In the genomic region with DNA sequence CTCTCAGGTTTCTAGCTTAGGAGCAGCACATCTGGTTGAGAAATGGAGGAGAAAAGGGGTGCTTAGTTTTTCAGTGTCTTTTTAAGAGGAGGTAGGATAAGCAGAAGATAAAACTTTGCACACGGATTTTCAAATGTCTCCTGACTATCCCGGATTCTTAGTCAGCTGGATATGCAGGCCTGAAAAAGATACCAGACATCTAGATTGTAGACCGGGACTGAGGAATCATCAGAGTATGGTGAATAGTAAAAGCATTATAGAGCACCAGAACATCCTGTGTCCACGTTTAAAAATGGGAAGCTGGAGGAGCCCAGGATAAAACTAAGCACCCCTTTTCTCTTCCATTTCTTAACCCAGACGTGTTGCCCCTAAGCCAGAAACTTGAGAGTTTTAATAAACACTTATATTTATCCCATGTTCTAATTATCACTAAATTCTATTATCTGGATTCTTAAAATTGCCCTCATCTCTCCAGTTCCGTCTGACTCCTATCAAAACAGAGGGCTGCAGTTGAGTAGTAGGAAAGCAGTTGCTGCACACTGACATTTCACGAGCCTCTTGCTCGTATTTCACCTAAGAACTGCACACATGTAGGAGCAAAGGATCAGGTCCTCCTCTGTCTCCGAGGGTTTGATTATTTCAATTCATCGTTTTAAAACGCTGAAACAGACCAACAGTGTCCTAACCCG, we compare ENCODE assay signal across 8 cellular contexts. TPM values are rescaled to one million over a fixed set of nuclear protein-coding genes. Genes with fewer than 3 reads are reported as not detected.
DNase-seq lines count a peak whose midpoint lies in the region; ATAC-seq and TF ChIP-seq lines count a peak whose summit lies in the region.

No MANE protein-coding gene starts in this region.

- no peaks in the 10 kb centered on the region for H3K27me3 Mint-ChIP-seq in activated CD4-positive, alpha-beta T cell treated with anti-CD3 and anti-CD28 coated beads, Interleukin-2, amount 10 ng/mL, durations not matched to agents 24 days and 14 days
- H3K27me3 Mint-ChIP-seq in type B pancreatic cell = no peaks in the 10 kb centered on the region

- peak overlapping the region; percentile 94 for H3K4me3 Mint-ChIP-seq in activated CD4-positive, alpha-beta T cell treated with anti-CD3 and anti-CD28 coated beads, Interleukin-2, amount 10 ng/mL, durations not matched to agents 24 days and 14 days
- H3K4me3 Mint-ChIP-seq in type B pancreatic cell = peak overlapping the region; percentile 96

- no peak for DNase-seq in activated CD4-positive, alpha-beta T cell treated with anti-CD3 and anti-CD28 coated beads, Interleukin-2, amount 10 ng/mL, durations not matched to agents 24 days and 14 days
- no peak for DNase-seq in activated CD4-positive, alpha-beta T cell treated with anti-CD3 and anti-CD28 coated beads, Interleukin-2, amount 50 U/mL, for 1 hour
- DNase-seq in NCI-H748 treated with DMSO at 0.1 percent for 48 hours (lab: John Stamatoyannopoulos, UW) = peak; percentile 34
- DNase-seq in choroid plexus epithelial cell (ENCODE audit: low read depth) = peak; percentile 44
- peak; percentile 22 for DNase-seq in medulla oblongata (ENCODE audit: extremely low spot score)
- no peak for DNase-seq in type B pancreatic cell (ENCODE audit: extremely low spot score, unreplicated experiment)
- DNase-seq in NCI-H1048 (lab: John Stamatoyannopoulos, UW) = no peak

- intact Hi-C loops in activated CD4-positive, alpha-beta T cell treated with anti-CD3 and anti-CD28 coated beads, Interleukin-2, amount 10 ng/mL, durations not matched to agents 24 days and 14 days (cut with micrococcal nuclease) = loop anchor here (1.0 to 10.0 kb wide), 5 partner anchors 64 to 946 kb away; a partner anchor contains a TSS

- TF ChIP-seq CTCF in choroid plexus epithelial cell (conservative IDR thresholded peaks at IDR 0.05; ENCODE audit: low read depth, low read length) (no peak), type B pancreatic cell (conservative IDR thresholded peaks at IDR 0.05) (no peak)

- H3K9me3 Mint-ChIP-seq in activated CD4-positive, alpha-beta T cell treated with anti-CD3 and anti-CD28 coated beads, Interleukin-2, amount 10 ng/mL, durations not matched to agents 24 days and 14 days = peaks cover 5% of the 10 kb centered on the region
- H3K9me3 Mint-ChIP-seq in type B pancreatic cell = no peaks in the 10 kb centered on the region

- H3K36me3 Mint-ChIP-seq in activated CD4-positive, alpha-beta T cell treated with anti-CD3 and anti-CD28 coated beads, Interleukin-2, amount 10 ng/mL, durations not matched to agents 24 days and 14 days (ENCODE audit: low read depth) = peaks cover 10% of the 10 kb centered on the region
- peaks cover 18% of the 10 kb centered on the region for H3K36me3 Mint-ChIP-seq in type B pancreatic cell

- peak; percentile 44 for ATAC-seq in HG02852 (IDR thresholded peaks at IDR 0.05; ENCODE audit: unreplicated experiment)

- peak overlapping the region; percentile 90 for H3K27ac Mint-ChIP-seq in activated CD4-positive, alpha-beta T cell treated with anti-CD3 and anti-CD28 coated beads, Interleukin-2, amount 10 ng/mL, durations not matched to agents 24 days and 14 days
- H3K27ac Mint-ChIP-seq in type B pancreatic cell = peak overlapping the region; percentile 86

- H3K4me3 ChIP-seq in choroid plexus epithelial cell (ENCODE audit: low read depth, low read length) = peak overlapping the region; percentile 77

- peaks cover 20% of the 10 kb centered on the region for H3K4me1 Mint-ChIP-seq in activated CD4-positive, alpha-beta T cell treated with anti-CD3 and anti-CD28 coated beads, Interleukin-2, amount 10 ng/mL, durations not matched to agents 24 days and 14 days
- peaks cover 10% of the 10 kb centered on the region for H3K4me1 Mint-ChIP-seq in type B pancreatic cell (ENCODE audit: unreplicated experiment)

RNA-seq across cellular contexts. Expression of a gene that starts 0.6 kb away (rescaled TPM):
- total RNA-seq in activated CD4-positive, alpha-beta T cell treated with anti-CD3 and anti-CD28 coated beads, Interleukin-2, amount 10 ng/mL, durations not matched to agents 24 days and 14 days = 19.3 and 20.3 TPM in 2 replicates
- total RNA-seq in type B pancreatic cell (ENCODE audit: low replicate concordance) = 17.7 and 21.9 TPM in 2 replicates

Comparison
In these comparisons a context has a peak if more than half of its experiments do, and no peak if none do; other contexts are left out.
1. DNase-seq: peak in NCI-H748 treated with DMSO at 0.1 percent for 48 hours (single experiment), choroid plexus epithelial cell (single experiment) and medulla oblongata (single experiment); none in activated CD4-positive, alpha-beta T cell treated with anti-CD3 and anti-CD28 coated beads, Interleukin-2, amount 10 ng/mL, durations not matched to agents 24 days and 14 days (single experiment), activated CD4-positive, alpha-beta T cell treated with anti-CD3 and anti-CD28 coated beads, Interleukin-2, amount 50 U/mL, for 1 hour (single experiment), type B pancreatic cell (single experiment) and NCI-H1048 (single experiment).